Comparison of ENCODE assay signal across 23 cellular contexts in the genomic region with DNA sequence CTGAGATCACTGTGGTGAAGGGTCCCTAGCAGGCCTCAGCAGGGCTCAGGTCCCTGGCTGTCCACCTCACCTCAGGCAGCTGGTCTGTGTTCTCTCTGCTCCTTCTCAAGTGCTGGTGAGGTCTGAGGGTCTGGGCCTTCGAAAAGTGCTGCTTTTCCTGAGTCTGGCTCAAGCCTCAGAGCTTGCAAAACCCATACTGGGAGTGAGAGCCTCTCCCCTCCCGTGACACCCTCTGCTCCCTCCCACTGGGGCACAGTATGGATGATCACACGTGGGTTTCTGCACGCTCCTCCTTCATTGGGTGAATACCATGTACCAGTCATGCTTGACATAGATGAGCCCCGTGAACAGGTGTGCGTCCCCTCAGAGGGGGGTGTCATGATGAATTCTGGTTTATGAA.
"Had no signal": no experiment of that assay in that cellular context is flagged by ENCODE, and none has a peak within 500 bp of the region (broad histone marks: within the 10 kb centered on the region; RNA-seq: fewer than 3 reads in every experiment).

No MANE protein-coding gene starts in this region.

- DNase-seq: dermis blood vessel endothelial cell; dorsolateral prefrontal cortex; effector CD4-positive, alpha-beta T cell; effector memory CD4-positive, alpha-beta T cell; esophagus squamous epithelium; foreskin fibroblast; foreskin melanocyte; gastrocnemius medialis; glutamatergic neuron; head of caudate nucleus; heart right ventricle; hippocampal formation; immature natural killer cell; islet precursor cell; kidney; kidney glomerular epithelial cell; left lung; left ventricle myocardium superior; lower lobe of right lung; mesenchymal stem cell; mucosa of descending colon had no signal

- H3K9me3 ChIP-seq: esophagus squamous epithelium, gastrocnemius medialis, heart right ventricle, left lung, lower lobe of right lung, mucosa of descending colon had no signal

- H3K4me3 Mint-ChIP-seq: immature natural killer cell, mesothelial cell of epicardium had no signal

- H3K4me3 ChIP-seq: coronary artery, dorsolateral prefrontal cortex, esophagus squamous epithelium, gastrocnemius medialis, heart right ventricle, left lung, lower lobe of right lung, mucosa of descending colon had no signal

- H3K36me3 Mint-ChIP-seq: immature natural killer cell, mesothelial cell of epicardium had no signal

- H3K36me3 ChIP-seq: esophagus squamous epithelium, gastrocnemius medialis, heart right ventricle, left lung, lower lobe of right lung had no signal

- H3K9me3 Mint-ChIP-seq: immature natural killer cell, mesothelial cell of epicardium had no signal

- H3K4me1 ChIP-seq: gastrocnemius medialis, lower lobe of right lung had no signal

- ATAC-seq: gastrocnemius medialis, heart right ventricle, left lung, left ventricle myocardium superior, lower lobe of right lung, mucosa of descending colon had no signal

- H3K27me3 ChIP-seq: dorsolateral prefrontal cortex, esophagus squamous epithelium, gastrocnemius medialis had no signal

- H3K27ac ChIP-seq: coronary artery, esophagus squamous epithelium, gastrocnemius medialis, heart right ventricle, left lung, lower lobe of right lung had no signal

- H3K27ac Mint-ChIP-seq: mesothelial cell of epicardium had no signal
